In the genomic region with DNA sequence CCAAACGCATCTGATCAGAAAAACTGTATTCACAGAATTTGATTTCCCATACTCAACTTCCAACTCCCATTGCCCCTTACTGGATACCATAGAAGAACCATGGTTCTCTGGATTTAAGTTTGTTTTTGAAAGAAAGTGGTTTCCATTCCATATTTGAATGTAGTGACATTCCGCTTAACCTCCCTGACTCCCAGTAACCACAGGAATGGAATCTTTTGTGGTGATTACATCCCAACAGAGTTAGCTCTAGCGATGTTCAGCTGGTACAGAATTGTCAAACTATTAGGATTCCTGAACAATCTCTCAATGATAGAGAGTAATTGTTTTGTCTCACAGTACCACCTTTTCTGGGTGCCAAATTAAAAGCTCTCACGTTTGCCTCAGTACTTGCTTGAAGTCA, we compare ENCODE assay signal across 19 cellular contexts. TPM values are rescaled to one million over a fixed set of nuclear protein-coding genes. Genes with fewer than 3 reads are reported as not detected.
A peak's percentile ranks its signal among the peaks of the same experiment; 100 is the strongest.
DNase-seq lines count a peak whose midpoint lies in the region; ATAC-seq and TF ChIP-seq lines count a peak whose summit lies in the region.
"Had no signal": no experiment of that assay in that cellular context is flagged by ENCODE, and none has a peak within 500 bp of the region (broad histone marks: within the 10 kb centered on the region; RNA-seq: fewer than 3 reads in every experiment).

No MANE protein-coding gene starts in this region.

- H3K23me2 ChIP-seq in H9 (ENCODE audit: insufficient read length, low read depth, low read length, poor library complexity, severe bottlenecking) = no peaks in the 10 kb centered on the region

- H3K4me1 ChIP-seq in H9 (ENCODE audit: insufficient read depth, low read length) = no peaks in the 10 kb centered on the region
- H3K4me1 ChIP-seq in naive thymus-derived CD4-positive, alpha-beta T cell (ENCODE audit: control insufficient read depth in 2 of 2, insufficient read depth in 2 of 2, low read length in 2 of 2) = no peaks in the 10 kb centered on the region
- H3K4me1 ChIP-seq: breast epithelium had no signal

- H3K23ac ChIP-seq in H9 (ENCODE audit: insufficient read length, low read depth, low read length) = no peak overlapping the region

- H3K79me1 ChIP-seq in H9 (ENCODE audit: insufficient read depth, low read depth, low read length, poor library complexity, severe bottlenecking) = no peaks in the 10 kb centered on the region

- no peak overlapping the region for H2BK20ac ChIP-seq in H9 (ENCODE audit: low read depth, low read length, poor library complexity, severe bottlenecking)

- POLR2A ChIA-PET in T-cell (lab: Charles Lee) = no interaction called here
- POLR2A ChIA-PET in naive thymus-derived CD4-positive, alpha-beta T cell (lab: Charles Lee) = no interaction called here

- no peak overlapping the region for H3K27ac Mint-ChIP-seq in H9
- H3K27ac Mint-ChIP-seq in T-cell = no peak overlapping the region
- no peak overlapping the region for H3K27ac Mint-ChIP-seq in endothelial cell (ENCODE audit: unreplicated experiment)
- H3K27ac Mint-ChIP-seq in naive thymus-derived CD4-positive, alpha-beta T cell = no peak overlapping the region
- H3K27ac Mint-ChIP-seq: activated CD4-positive, alpha-beta T cell treated with anti-CD3 and anti-CD28 coated beads, Interleukin-2, amount 10 ng/mL, durations not matched to agents 7 days and 5 days; activated naive CD4-positive, alpha-beta T cell treated with anti-CD3 and anti-CD28 coated beads, Interleukin-2, amount 10 ng/mL, durations not matched to agents 7 days and 5 days; dendritic cell treated with granulocyte-macrophage colony-stimulating factor and Interleukin-4, amounts not matched to agents 40 ng/mL and 50 ng/mL, for 4 days had no signal

- no peak overlapping the region for H2BK5ac ChIP-seq in H9 (ENCODE audit: insufficient read length, low read length)

- no peak overlapping the region for H3K27ac ChIP-seq in H9 (ENCODE audit: insufficient read length, low read depth, low read length)
- no peak overlapping the region for H3K27ac ChIP-seq in neural cell (ENCODE audit: low read length)
- no peak overlapping the region for H3K27ac ChIP-seq in naive thymus-derived CD4-positive, alpha-beta T cell (ENCODE audit: low read depth, low read length)
- H3K27ac ChIP-seq: breast epithelium, stomach, upper lobe of left lung had no signal

- no peak overlapping the region for H3K14ac ChIP-seq in H9 (ENCODE audit: insufficient read depth, low read length)

- peaks cover 2% of the 10 kb centered on the region for H3K27me3 Mint-ChIP-seq in H9 (ENCODE audit: low read depth)
- H3K27me3 Mint-ChIP-seq in T-cell = peaks cover 0 to 6% of the 10 kb centered on the region in 2 donors
- no peaks in the 10 kb centered on the region for H3K27me3 Mint-ChIP-seq in endothelial cell (ENCODE audit: unreplicated experiment)
- peaks cover 0 to 8% (median 0%) of the 10 kb centered on the region in 5 donors for H3K27me3 Mint-ChIP-seq in naive thymus-derived CD4-positive, alpha-beta T cell

- peaks cover 59 to 65% of the 10 kb centered on the region in 2 experiments for H3K9me3 Mint-ChIP-seq in H9
- no peaks in the 10 kb centered on the region for H3K9me3 Mint-ChIP-seq in T-cell
- no peaks in the 10 kb centered on the region for H3K9me3 Mint-ChIP-seq in endothelial cell (ENCODE audit: unreplicated experiment)
- H3K9me3 Mint-ChIP-seq in naive thymus-derived CD4-positive, alpha-beta T cell = no peaks in the 10 kb centered on the region
- H3K9me3 Mint-ChIP-seq: activated CD4-positive, alpha-beta T cell treated with anti-CD3 and anti-CD28 coated beads, Interleukin-2, amount 10 ng/mL, durations not matched to agents 7 days and 5 days; activated naive CD4-positive, alpha-beta T cell treated with anti-CD3 and anti-CD28 coated beads, Interleukin-2, amount 10 ng/mL, durations not matched to agents 7 days and 5 days; dendritic cell treated with granulocyte-macrophage colony-stimulating factor and Interleukin-4, amounts not matched to agents 40 ng/mL and 50 ng/mL, for 4 days had no signal

- H3K4me3 ChIP-seq in neural cell (ENCODE audit: low read length) = peak overlapping the region; percentile 68
- H3K4me3 ChIP-seq in naive thymus-derived CD4-positive, alpha-beta T cell (ENCODE audit: low read length) = no peak overlapping the region
- H3K4me3 ChIP-seq: stomach, upper lobe of left lung had no signal

- peaks cover 21% of the 10 kb centered on the region for H3K9me3 ChIP-seq in H9 (ENCODE audit: control insufficient read depth, low read depth, low read length)
- H3K9me3 ChIP-seq in neural cell (ENCODE audit: low read length) = no peaks in the 10 kb centered on the region
- H3K9me3 ChIP-seq in naive thymus-derived CD4-positive, alpha-beta T cell (ENCODE audit: control insufficient read depth in 2 of 3, low read length in 3 of 3) = no peaks in the 10 kb centered on the region
- H3K9me3 ChIP-seq: breast epithelium, upper lobe of left lung had no signal

- no peak overlapping the region for H4K5ac ChIP-seq in H9 (ENCODE audit: insufficient read length, low read depth, low read length)

- TF ChIP-seq RAD21 in neural cell (conservative IDR thresholded peaks at IDR 0.05) = no peak

- H3K4me3 Mint-ChIP-seq in H9 (peak overlapping the region; percentile 84 to 90), T-cell (peak overlapping the region in 2 of 3 donors; percentile 2 to 86), endothelial cell (ENCODE audit: unreplicated experiment) (peak overlapping the region; percentile 23)
- peak overlapping the region in 5 of 10 donors; percentile 51 to 82 (median 70) for H3K4me3 Mint-ChIP-seq in naive thymus-derived CD4-positive, alpha-beta T cell
- H3K4me3 Mint-ChIP-seq: activated CD4-positive, alpha-beta T cell treated with anti-CD3 and anti-CD28 coated beads, Interleukin-2, amount 10 ng/mL, durations not matched to agents 7 days and 5 days; activated naive CD4-positive, alpha-beta T cell treated with anti-CD3 and anti-CD28 coated beads, Interleukin-2, amount 10 ng/mL, durations not matched to agents 7 days and 5 days; dendritic cell treated with granulocyte-macrophage colony-stimulating factor and Interleukin-4, amounts not matched to agents 40 ng/mL and 50 ng/mL, for 4 days had no signal

- H2AFZ ChIP-seq in H9 (ENCODE audit: low read length) = no peak overlapping the region
- H2AFZ ChIP-seq in neural cell (ENCODE audit: low read depth, low read length) = no peak overlapping the region

- ATAC-seq in T-cell (replicated peaks in 1 of 4) (no peak), HG03439 (IDR thresholded peaks at IDR 0.05; ENCODE audit: unreplicated experiment) (no peak)
- no peak for ATAC-seq in naive thymus-derived CD4-positive, alpha-beta T cell

- no peak overlapping the region for H2BK15ac ChIP-seq in H9 (ENCODE audit: low read depth, low read length)

- H3K36me3 Mint-ChIP-seq in H9 (ENCODE audit: insufficient read depth in 1 of 3, low read depth in 3 of 3) (peaks cover 0 to 3% (median 2%) of the 10 kb centered on the region in 3 experiments; a peak in 4 of 7 replicates), T-cell (no peaks in the 10 kb centered on the region), endothelial cell (ENCODE audit: low read depth, unreplicated experiment) (no peaks in the 10 kb centered on the region)
- H3K36me3 Mint-ChIP-seq in naive thymus-derived CD4-positive, alpha-beta T cell = no peaks in the 10 kb centered on the region
- H3K36me3 Mint-ChIP-seq: activated naive CD4-positive, alpha-beta T cell treated with anti-CD3 and anti-CD28 coated beads, Interleukin-2, amount 10 ng/mL, durations not matched to agents 7 days and 5 days had no signal

- H3K79me2 ChIP-seq in H9 (ENCODE audit: insufficient read depth, low read length) = no peaks in the 10 kb centered on the region; the same call in 1 of the 2 replicates
- H3K79me2 ChIP-seq in neural cell (replicated peaks; ENCODE audit: insufficient read depth, low read length) = peaks cover 20% of the 10 kb centered on the region

- H3K18ac ChIP-seq in H9 (ENCODE audit: insufficient read length, low read depth, low read length) = no peak overlapping the region

- no peaks in the 10 kb centered on the region for H3F3A ChIP-seq in neural cell (ENCODE audit: insufficient read depth, low read length, poor library complexity, severe bottlenecking)

- H3K4me1 Mint-ChIP-seq in H9 = peaks cover 11 to 19% of the 10 kb centered on the region in 2 experiments
- peaks cover 1 to 9% (median 7%) of the 10 kb centered on the region in 3 donors for H3K4me1 Mint-ChIP-seq in T-cell
- H3K4me1 Mint-ChIP-seq in endothelial cell (ENCODE audit: unreplicated experiment) = peaks cover 2% of the 10 kb centered on the region
- H3K4me1 Mint-ChIP-seq in naive thymus-derived CD4-positive, alpha-beta T cell = peaks cover 0 to 11% (median 2%) of the 10 kb centered on the region in 7 donors

- CTCF ChIA-PET in T-cell (lab: Charles Lee) = interaction anchor here in 1 of 2 donors (4.2 kb wide), 1 partner anchor 87 kb away, joined by 38 read pairs; no protein-coding TSS in a partner anchor
- CTCF ChIA-PET in naive thymus-derived CD4-positive, alpha-beta T cell (lab: Charles Lee) = interaction anchor here (4.3 kb wide), 1 partner anchor 87 kb away, joined by 44 read pairs; no protein-coding TSS in a partner anchor

- no peaks in the 10 kb centered on the region for H4K20me1 ChIP-seq in H9 (ENCODE audit: control insufficient read depth, insufficient read depth, insufficient read length)
- no peaks in the 10 kb centered on the region for H4K20me1 ChIP-seq in neural cell (ENCODE audit: insufficient read depth)

- no peak for TF ChIP-seq EP300 in neural cell (conservative IDR thresholded peaks at IDR 0.05; ENCODE audit: poor library complexity, severe bottlenecking)

- intact Hi-C loops in naive thymus-derived CD4-positive, alpha-beta T cell (cut with micrococcal nuclease) = loop anchor here in 1 of 2 donors (10.0 kb wide), 1 partner anchor 931 kb away; no protein-coding TSS in a partner anchor

- H3K4ac ChIP-seq in H9 (ENCODE audit: low read depth, low read length) = no peak overlapping the region

- no peak overlapping the region for H4K91ac ChIP-seq in H9 (ENCODE audit: insufficient read length, low read depth, low read length)

- H3K4me2 ChIP-seq in H9 (ENCODE audit: insufficient read depth, insufficient read length, low read length) (peak overlapping the region; percentile 49), neural cell (ENCODE audit: low read length) (peak overlapping the region; percentile 68)

- H2AK5ac ChIP-seq in H9 (ENCODE audit: insufficient read length, low read length) = no peak overlapping the region

- no peak overlapping the region for H3K56ac ChIP-seq in H9 (ENCODE audit: insufficient read length, low read depth, low read length)

- H3K27me3 ChIP-seq in H9 (ENCODE audit: insufficient read depth, low read length) = no peaks in the 10 kb centered on the region
- no peaks in the 10 kb centered on the region for H3K27me3 ChIP-seq in neural cell (ENCODE audit: insufficient read depth, low read depth, low read length)
- no peaks in the 10 kb centered on the region for H3K27me3 ChIP-seq in naive thymus-derived CD4-positive, alpha-beta T cell (ENCODE audit: control insufficient read depth in 2 of 2, insufficient read depth in 2 of 2, low read length in 2 of 2)
- H3K27me3 ChIP-seq: upper lobe of left lung had no signal

- no peaks in the 10 kb centered on the region for H3K9me2 ChIP-seq in neural cell (ENCODE audit: insufficient read depth, low read length)

- H3K36me3 ChIP-seq in neural cell (ENCODE audit: insufficient read depth, low read length) = no peaks in the 10 kb centered on the region
- no peaks in the 10 kb centered on the region for H3K36me3 ChIP-seq in naive thymus-derived CD4-positive, alpha-beta T cell (ENCODE audit: control insufficient read depth in 2 of 3, insufficient read depth in 3 of 3, low read length in 3 of 3)
- H3K36me3 ChIP-seq: breast epithelium, stomach, upper lobe of left lung had no signal

- DNase-seq in H9 (no peak), T-cell (no peak), endothelial cell (ENCODE audit: low spot score) (no peak), cortex of kidney (lab: John Stamatoyannopoulos, UW) (no peak)
- DNase-seq in stimulated activated CD4-positive, alpha-beta T cell treated with anti-CD3 and anti-CD28 coated beads, Interleukin-15, amount 100 ng/mL, for 24 hours = no peak
- DNase-seq in naive thymus-derived CD4-positive, alpha-beta T cell = no peak
- DNase-seq: activated CD4-positive, alpha-beta T cell treated with anti-CD3 and anti-CD28 coated beads, Interleukin-2, amount 10 ng/mL, durations not matched to agents 7 days and 5 days; activated CD8-positive, alpha-beta memory T cell treated with anti-CD3 and anti-CD28 coated beads, Interleukin-2, amount 50 U/mL, for 48 hours; activated naive CD4-positive, alpha-beta T cell treated with anti-CD3 and anti-CD28 coated beads, Interleukin-2, amount 10 ng/mL, durations not matched to agents 7 days and 5 days; DND-41; foreskin melanocyte; NCI-H524 treated with DMSO at 0.1 percent for 48 hours; stomach; SW 1271; upper lobe of left lung had no signal

- no peak overlapping the region for H3T11ph ChIP-seq in H9 (ENCODE audit: low read length)

- WGBS in H9 (ENCODE audit: extremely low coverage, insufficient read length, low lambda C conversion rate) = no CpG with 5 or more reads among the region's 4 CpGs

- H3K9ac ChIP-seq in H9 (ENCODE audit: extremely low read depth, insufficient read length, low read length) = no peak overlapping the region
- H3K9ac ChIP-seq in neural cell (ENCODE audit: low read length) = peak overlapping the region; percentile 20

- no peak overlapping the region for H2BK120ac ChIP-seq in H9 (ENCODE audit: low read depth, low read length, poor library complexity, severe bottlenecking)

- H4K8ac ChIP-seq in H9 (replicated peaks; ENCODE audit: insufficient read length, low read depth, low read length) = no peak overlapping the region

- no peak for TF ChIP-seq CTCF in H9 (conservative IDR thresholded peaks at IDR 0.05)
- TF ChIP-seq CTCF in endothelial cell (IDR thresholded peaks at IDR 0.05; ENCODE audit: unreplicated experiment) = no peak
- no peak for TF ChIP-seq CTCF in neural cell (IDR thresholded peaks at IDR 0.05; ENCODE audit: poor library complexity, severe bottlenecking)

- no peak overlapping the region for H2BK12ac ChIP-seq in H9 (ENCODE audit: insufficient read length, low read depth, low read length)

RNA-seq across cellular contexts. Expression of a gene that starts 1.7 kb away (rescaled TPM):
- total RNA-seq in H9 (2021) (11.9 and 12.2 TPM in 2 replicates), T-cell (under 1 TPM in 4 of 5 donors, not detected in 1; 0.15 to 0.47 (median 0.29) TPM), endothelial cell (ENCODE audit: unreplicated experiment) (4.1 TPM)
- polyA plus RNA-seq in neural cell = 70.5 and 74.8 TPM in 2 replicates
- 49.7 and 50.9 TPM in 2 replicates for polyA minus RNA-seq in neural cell
- under 1 TPM in 2 of 5 experiments, not detected in 3; 0.19 to 0.29 TPM for total RNA-seq in naive thymus-derived CD4-positive, alpha-beta T cell
- polyA plus RNA-seq in naive thymus-derived CD4-positive, alpha-beta T cell = not detected
